Comparison of ENCODE assay signal across 1 cellular context in genomic region chr10:69398466-69398865, GRCh38.
TF ChIP-seq lines count a peak whose summit lies in the region.

No MANE protein-coding gene starts in this region.

TF ChIP-seq in K562, 482 proteins besides CTCF, POLR2A, EP300 and RAD21:
- no peak for TF ChIP-seq HBP1 (CRISPR knock-in tag; IDR thresholded peaks at IDR 0.05)
- no peak for TF ChIP-seq THAP7 (CRISPR knock-in tag; IDR thresholded peaks at IDR 0.05)
- TF ChIP-seq RBM22 (IDR thresholded peaks at IDR 0.05; ENCODE audit: low read depth, low read length, poor library complexity, severe bottlenecking) = peak; percentile 72
- TF ChIP-seq ARNT (IDR thresholded peaks at IDR 0.05) = no peak
- no peak for TF ChIP-seq SIN3A (IDR thresholded peaks at IDR 0.05; ENCODE audit: borderline replicate concordance in 2 of 2, control insufficient read depth in 1 of 2, low read depth in 2 of 2, low read length in 2 of 2)
- TF ChIP-seq SMAD3 (CRISPR knock-in tag; conservative IDR thresholded peaks at IDR 0.05) = no peak
- TF ChIP-seq ZBTB33 (CRISPR knock-in tag; IDR thresholded peaks at IDR 0.05) = peak; percentile 77; the same call in 1 of the 2 replicates
- no peak for TF ChIP-seq ARHGAP35 (IDR thresholded peaks at IDR 0.05; ENCODE audit: partially characterized antibody)
- TF ChIP-seq CGGBP1 (CRISPR knock-in tag; IDR thresholded peaks at IDR 0.05) = no peak
- no peak for TF ChIP-seq MEF2D (tag; conservative IDR thresholded peaks at IDR 0.05; ENCODE audit: low read depth)
- peak; percentile 57 for TF ChIP-seq POLR2G (IDR thresholded peaks at IDR 0.05; ENCODE audit: low read depth, low read length)
